35 cellular contexts compared by ENCODE assay signal in the genomic region with DNA sequence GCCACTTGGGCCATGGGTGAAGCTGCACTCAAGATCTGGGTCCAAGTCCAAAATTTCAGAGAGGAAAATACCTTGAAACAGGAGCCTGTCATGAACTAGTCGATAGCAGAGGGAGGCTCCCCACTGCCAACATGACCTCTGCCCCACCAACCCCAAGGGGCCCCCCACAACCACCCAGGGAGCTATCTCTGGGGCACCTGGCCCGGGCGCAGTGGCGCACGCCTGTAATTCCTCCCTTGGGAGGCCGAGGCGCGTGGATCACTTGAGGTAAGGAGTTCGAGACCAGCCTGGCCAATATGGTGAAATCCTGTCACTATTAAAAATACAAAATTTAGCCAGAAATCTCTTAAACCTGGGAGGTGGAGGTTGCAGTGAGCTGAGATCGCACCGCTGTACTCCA. TPM values are rescaled to one million over a fixed set of nuclear protein-coding genes. Genes with fewer than 3 reads are reported as not detected.
"Had no signal": no experiment of that assay in that cellular context is flagged by ENCODE, and none has a peak within 500 bp of the region (broad histone marks: within the 10 kb centered on the region; RNA-seq: fewer than 3 reads in every experiment).

No MANE protein-coding gene starts in this region.

- H3K4me3 ChIP-seq: hepatocyte, lower lobe of right lung, neural progenitor cell, right atrium auricular region, right lobe of liver, skin epidermis, suprapubic skin, thoracic aorta, tibial nerve, uterus had no signal

- H3K4me1 ChIP-seq: parathyroid adenoma, uterus had no signal

- H3K4me3 Mint-ChIP-seq: mesothelial cell of epicardium; naive B cell; natural killer cell; nephron progenitor cell; neural progenitor cell; stimulated activated effector memory CD8-positive, alpha-beta T cell treated with anti-CD3 and anti-CD28 coated beads, Interleukin-12 subunit alpha, Interleukin-12 subunit beta, amount 100 ng/mL, for 72 hours; stimulated activated naive CD8-positive, alpha-beta T cell treated with anti-CD3 and anti-CD28 coated beads, Interleukin-15, Interleukin-2, amounts not matched to agents 100 ng/mL and 50 ng/mL, for 24 hours; type B pancreatic cell had no signal

- H3K27ac Mint-ChIP-seq: mesothelial cell of epicardium; naive B cell; nephron progenitor cell; neural progenitor cell; progenitor cell of endocrine pancreas; stimulated activated effector memory CD8-positive, alpha-beta T cell treated with anti-CD3 and anti-CD28 coated beads, Interleukin-12 subunit alpha, Interleukin-12 subunit beta, amount 100 ng/mL, for 72 hours; stimulated activated naive CD8-positive, alpha-beta T cell treated with anti-CD3 and anti-CD28 coated beads, Interleukin-15, Interleukin-2, amounts not matched to agents 100 ng/mL and 50 ng/mL, for 24 hours; type B pancreatic cell had no signal

- H3K27ac ChIP-seq: hepatocyte, lower lobe of right lung, neural progenitor cell, neutrophil, parathyroid adenoma, right atrium auricular region, right lobe of liver, skin epidermis, suprapubic skin, thoracic aorta, tibial nerve, uterus had no signal

- H3K27me3 ChIP-seq: hepatocyte, neural progenitor cell, right atrium auricular region, right lobe of liver, suprapubic skin, uterus had no signal

- H3K9me3 Mint-ChIP-seq: natural killer cell; neural progenitor cell; stimulated activated effector memory CD8-positive, alpha-beta T cell treated with anti-CD3 and anti-CD28 coated beads, Interleukin-12 subunit alpha, Interleukin-12 subunit beta, amount 100 ng/mL, for 72 hours; stimulated activated naive CD8-positive, alpha-beta T cell treated with anti-CD3 and anti-CD28 coated beads, Interleukin-15, Interleukin-2, amounts not matched to agents 100 ng/mL and 50 ng/mL, for 24 hours; type B pancreatic cell had no signal

- H3K36me3 ChIP-seq: lower lobe of right lung, neural progenitor cell, neutrophil, right atrium auricular region, right lobe of liver, suprapubic skin, thoracic aorta, tibial nerve, uterus had no signal

- DNase-seq: kidney glomerular epithelial cell; left cardiac atrium; left ventricle myocardium superior; lower lobe of right lung; mammary epithelial cell; mesenchymal stem cell; naive B cell; natural killer cell; nephron progenitor cell; occipital lobe; stimulated activated CD4-positive, alpha-beta T cell treated with anti-CD3 and anti-CD28 coated beads, Interleukin-12 subunit alpha, Interleukin-12 subunit beta, amount 100 ng/mL, for 4 hours; stimulated activated CD4-positive, alpha-beta T cell treated with anti-CD3 and anti-CD28 coated beads, Interleukin-15, amount 100 ng/mL, for 24 hours; stimulated activated CD4-positive, alpha-beta T cell treated with anti-CD3 and anti-CD28 coated beads, Interleukin-2, amount 100 ng/mL, for 24 hours; stimulated activated CD4-positive, alpha-beta T cell treated with anti-CD3 and anti-CD28 coated beads, Interleukin-4, amount 100 ng/mL, for 1 hour; stimulated activated naive CD4-positive, alpha-beta T cell; uterus had no signal

- H3K36me3 Mint-ChIP-seq: mesothelial cell of epicardium; naive B cell; natural killer cell; neural progenitor cell; stimulated activated effector memory CD8-positive, alpha-beta T cell treated with anti-CD3 and anti-CD28 coated beads, Interleukin-12 subunit alpha, Interleukin-12 subunit beta, amount 100 ng/mL, for 72 hours; type B pancreatic cell had no signal

- H3K9me3 ChIP-seq: lower lobe of right lung, neutrophil, right atrium auricular region, right lobe of liver, suprapubic skin, thoracic aorta, tibial nerve, uterus had no signal

- ATAC-seq: left cardiac atrium; left lobe of liver; left ventricle myocardium superior; lower lobe of right lung; natural killer cell; right lobe of liver; stimulated activated effector memory CD8-positive, alpha-beta T cell treated with anti-CD3 and anti-CD28 coated beads, Interleukin-12 subunit alpha, Interleukin-12 subunit beta, amount 100 ng/mL, for 72 hours had no signal

RNA-seq across cellular contexts. Expression of a gene that starts 20.1 kb away (rescaled TPM):
- total RNA-seq: mononuclear cell, natural killer cell, occipital lobe, renal cortical epithelial cell had no signal
- polyA plus RNA-seq: keratinocyte had no signal
